Comparison of ENCODE assay signal across 8 cellular contexts in genomic region chr18:9117980-9118841, GRCh38. TPM values are rescaled to one million over a fixed set of nuclear protein-coding genes. Genes with fewer than 3 reads are reported as not detected.
DNase-seq lines count a peak whose midpoint lies in the region; ATAC-seq and TF ChIP-seq lines count a peak whose summit lies in the region.

No MANE protein-coding gene starts in this region.

- H3K4me3 ChIP-seq in naive thymus-derived CD4-positive, alpha-beta T cell (ENCODE audit: low read length): peak overlapping the region; percentile 32

- no peak for DNase-seq in CD4-positive, alpha-beta T cell
- DNase-seq in NOMO-1 treated with DMSO at 0.1 percent for 48 hours (lab: John Stamatoyannopoulos, UW; ENCODE audit: unreplicated experiment) (peak; percentile 84), GM10248 (ENCODE audit: extremely low spot score) (no peak), superior temporal gyrus (ENCODE audit: extremely low spot score) (no peak)
- DNase-seq in central memory CD8-positive, alpha-beta T cell (ENCODE audit: low spot score in 2 of 2): no peak
- peak in 7 of 9 donors; percentile 28 to 66 (median 43) for DNase-seq in naive thymus-derived CD4-positive, alpha-beta T cell

- TF ChIP-seq CTCF in CD4-positive, alpha-beta T cell (IDR thresholded peaks at IDR 0.05): no peak
- no peak for TF ChIP-seq CTCF in GM10248 (IDR thresholded peaks at IDR 0.05; ENCODE audit: control extremely low read depth, extremely low read depth, low read depth, missing control alignments)

- H3K36me3 Mint-ChIP-seq in CD4-positive, alpha-beta T cell (ENCODE audit: low read depth): peaks cover 62% of the 10 kb centered on the region
- peaks cover 20% of the 10 kb centered on the region for H3K36me3 Mint-ChIP-seq in central memory CD8-positive, alpha-beta T cell (ENCODE audit: insufficient read depth)
- H3K36me3 Mint-ChIP-seq in naive thymus-derived CD4-positive, alpha-beta T cell: peaks cover 0 to 26% (median 9%) of the 10 kb centered on the region in 5 donors

- H3K9me3 Mint-ChIP-seq in CD4-positive, alpha-beta T cell: no peaks in the 10 kb centered on the region
- no peaks in the 10 kb centered on the region for H3K9me3 Mint-ChIP-seq in central memory CD8-positive, alpha-beta T cell
- no peaks in the 10 kb centered on the region for H3K9me3 Mint-ChIP-seq in naive thymus-derived CD4-positive, alpha-beta T cell

- peak overlapping the region; percentile 84 for H3K4me3 Mint-ChIP-seq in CD4-positive, alpha-beta T cell
- H3K4me3 Mint-ChIP-seq in central memory CD8-positive, alpha-beta T cell: peak overlapping the region; percentile 78
- peak overlapping the region; percentile 56 to 97 (median 82) for H3K4me3 Mint-ChIP-seq in naive thymus-derived CD4-positive, alpha-beta T cell

- TF ChIP-seq POLR2A in GM18505 (IDR thresholded peaks at IDR 0.05; ENCODE audit: borderline replicate concordance, extremely low read depth, insufficient read depth, insufficient read length): no peak

- peaks cover 0 to 5% (median 0%) of the 10 kb centered on the region in 3 experiments for H3K36me3 ChIP-seq in naive thymus-derived CD4-positive, alpha-beta T cell (ENCODE audit: control insufficient read depth in 2 of 3, insufficient read depth in 3 of 3, low read length in 3 of 3)

- peak overlapping the region; percentile 94 for H3K27ac ChIP-seq in CD4-positive, alpha-beta T cell (ENCODE audit: low read depth, low read length)
- peak overlapping the region; percentile 77 for H3K27ac ChIP-seq in naive thymus-derived CD4-positive, alpha-beta T cell (ENCODE audit: low read depth, low read length)

- no peaks in the 10 kb centered on the region for H3K27me3 ChIP-seq in CD4-positive, alpha-beta T cell (ENCODE audit: control insufficient read depth, insufficient read depth, low read length)
- no peaks in the 10 kb centered on the region for H3K27me3 ChIP-seq in naive thymus-derived CD4-positive, alpha-beta T cell (ENCODE audit: control insufficient read depth in 2 of 2, insufficient read depth in 2 of 2, low read length in 2 of 2)

- POLR2A ChIA-PET in CD4-positive, alpha-beta T cell (lab: Charles Lee): interaction anchor here (0.8 to 35.5 kb wide), 13 partner anchors 9 to 795 kb away, joined by 3 to 914 read pairs (median 6); partner anchors contain the start of genes ANKRD12, NDUFV2, TWSG1 and VAPA
- POLR2A ChIA-PET in naive thymus-derived CD4-positive, alpha-beta T cell (lab: Charles Lee): interaction anchor here (1.5 to 17.6 kb wide), 8 partner anchors 9 to 45 kb away, joined by 3 to 472 read pairs (median 19); partner anchors contain the start of genes ANKRD12 and NDUFV2
- POLR2A ChIA-PET in GM10248 (lab: Yijun Ruan, JAX): interaction anchor here (0.6 to 1.1 kb wide), 2 partner anchors 10 to 233 kb away, joined by 4 to 11 read pairs; no protein-coding TSS in a partner anchor

- peaks cover 52 to 70% of the 10 kb centered on the region in 2 donors for H3K4me1 ChIP-seq in naive thymus-derived CD4-positive, alpha-beta T cell (ENCODE audit: control insufficient read depth in 2 of 2, insufficient read depth in 2 of 2, low read length in 2 of 2)

- H3K9me3 ChIP-seq in CD4-positive, alpha-beta T cell (ENCODE audit: control insufficient read depth, low read length): no peaks in the 10 kb centered on the region
- no peaks in the 10 kb centered on the region for H3K9me3 ChIP-seq in naive thymus-derived CD4-positive, alpha-beta T cell (ENCODE audit: control insufficient read depth in 2 of 3, low read length in 3 of 3)

- intact Hi-C loops in CD4-positive, alpha-beta T cell (cut with DNase I, micrococcal nuclease): loop anchor here (1.0 to 10.0 kb wide), 6 partner anchors 11 to 1407 kb away; partner anchors contain the start of genes ANKRD12 (in 2 of the 2), NAPG (in 1 of the 2) and NDUFV2 (in 1 of the 2)
- intact Hi-C loops in naive thymus-derived CD4-positive, alpha-beta T cell (cut with micrococcal nuclease): loop anchor here (1.0 to 2.0 kb wide), 9 partner anchors 8 to 45 kb away; partner anchors contain the start of genes ANKRD12 (in 2 of the 2) and NDUFV2 (in 1 of the 2)

- ATAC-seq in CD4-positive, alpha-beta T cell (ENCODE audit: poor library complexity): peak; percentile 57
- peak; percentile 63 for ATAC-seq in central memory CD8-positive, alpha-beta T cell (replicated peaks; ENCODE audit: extremely low read depth, poor library complexity, severe bottlenecking)
- ATAC-seq in naive thymus-derived CD4-positive, alpha-beta T cell: peak; percentile 72
- ATAC-seq in GM18505 (IDR thresholded peaks at IDR 0.05; ENCODE audit: unreplicated experiment): no peak
- ATAC-seq in HG02623 (IDR thresholded peaks at IDR 0.05; ENCODE audit: unreplicated experiment): no peak

- H3K27me3 Mint-ChIP-seq in CD4-positive, alpha-beta T cell: no peaks in the 10 kb centered on the region
- no peaks in the 10 kb centered on the region for H3K27me3 Mint-ChIP-seq in central memory CD8-positive, alpha-beta T cell
- H3K27me3 Mint-ChIP-seq in naive thymus-derived CD4-positive, alpha-beta T cell: no peaks in the 10 kb centered on the region

- CTCF ChIA-PET in CD4-positive, alpha-beta T cell (lab: Charles Lee): interaction anchor here (0.7 to 2.4 kb wide), 9 partner anchors 8 to 45 kb away, joined by 3 to 13 read pairs (median 4); no protein-coding TSS in a partner anchor
- CTCF ChIA-PET in naive thymus-derived CD4-positive, alpha-beta T cell (lab: Charles Lee): interaction anchor here (1.5 to 3.3 kb wide), 5 partner anchors 8 to 29 kb away, joined by 4 to 27 read pairs (median 7); partner anchors contain the start of gene ANKRD12
- CTCF ChIA-PET in GM10248 (lab: Yijun Ruan, JAX): interaction anchor here (1.3 to 1.8 kb wide), 3 partner anchors 10 to 15 kb away, joined by 3 to 5 read pairs (median 4); no protein-coding TSS in a partner anchor

- H3K27ac Mint-ChIP-seq in CD4-positive, alpha-beta T cell: peak overlapping the region; percentile 95
- H3K27ac Mint-ChIP-seq in central memory CD8-positive, alpha-beta T cell (ENCODE audit: low read depth): peak overlapping the region; percentile 99
- H3K27ac Mint-ChIP-seq in naive thymus-derived CD4-positive, alpha-beta T cell: peak overlapping the region; percentile 92 to 98 (median 96)

- H3K4me1 Mint-ChIP-seq in CD4-positive, alpha-beta T cell (ENCODE audit: low read depth): peaks cover 91% of the 10 kb centered on the region
- peaks cover 58% of the 10 kb centered on the region for H3K4me1 Mint-ChIP-seq in central memory CD8-positive, alpha-beta T cell
- peaks cover 51 to 95% (median 87%) of the 10 kb centered on the region in 7 donors for H3K4me1 Mint-ChIP-seq in naive thymus-derived CD4-positive, alpha-beta T cell

RNA-seq across cellular contexts. Expression of gene NDUFV2, which starts 15.7 kb away (rescaled TPM):
- total RNA-seq in CD4-positive, alpha-beta T cell: 100 to 1,000 TPM; 230 to 231 TPM
- total RNA-seq in naive thymus-derived CD4-positive, alpha-beta T cell: 100 to 1,000 TPM; 127 to 198 (median 171) TPM
- polyA plus RNA-seq in naive thymus-derived CD4-positive, alpha-beta T cell: 100 to 1,000 TPM; 140 to 190 TPM

RNA-seq across cellular contexts. Expression of gene ANKRD12, which starts 18.4 kb away (rescaled TPM):
- total RNA-seq in CD4-positive, alpha-beta T cell: 100 to 1,000 TPM; 160 to 164 TPM
- total RNA-seq in naive thymus-derived CD4-positive, alpha-beta T cell: 100 to 1,000 TPM in 4 of 5 experiments, 10 to 100 TPM in 1; 98.9 to 274 (median 204) TPM
- polyA plus RNA-seq in naive thymus-derived CD4-positive, alpha-beta T cell: 10 to 100 TPM; 48.7 to 90.0 TPM

Comparison
In these comparisons a context has a peak if more than half of its experiments do, and no peak if none do; other contexts are left out.
1. ATAC-seq: peak in CD4-positive, alpha-beta T cell (single experiment), central memory CD8-positive, alpha-beta T cell (single experiment) and naive thymus-derived CD4-positive, alpha-beta T cell (single experiment); none in GM18505 (single experiment) and HG02623 (single experiment).
2. DNase-seq: peak in NOMO-1 treated with DMSO at 0.1 percent for 48 hours (single experiment) and naive thymus-derived CD4-positive, alpha-beta T cell (7 of 9); none in CD4-positive, alpha-beta T cell (0 of 10), central memory CD8-positive, alpha-beta T cell (0 of 2), GM10248 (single experiment) and superior temporal gyrus (single experiment).
3. Peak in every context shown above with its lines, with median percentiles within 50 percentile points of each other: H3K27ac Mint-ChIP-seq and H3K4me3 Mint-ChIP-seq.